27 cellular contexts compared by ENCODE assay signal in the genomic region with DNA sequence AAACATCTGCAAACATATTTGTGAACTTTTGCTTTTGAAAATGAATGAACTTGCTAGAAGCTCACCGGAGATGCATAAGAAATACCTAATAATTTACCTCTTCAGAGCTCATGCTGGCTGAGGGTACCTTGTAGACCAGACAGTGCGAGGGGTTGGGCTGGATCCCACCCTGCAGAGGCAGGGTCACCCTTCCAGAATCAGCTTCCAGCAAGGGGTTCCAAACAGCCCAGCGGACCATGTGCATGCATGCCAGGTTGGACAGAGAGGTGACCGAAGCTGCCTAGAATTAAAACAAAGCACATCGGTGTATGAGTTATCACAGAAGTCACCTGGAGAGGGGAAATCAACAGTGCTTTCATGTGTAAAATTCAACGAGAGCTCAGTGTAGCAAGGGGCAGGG.
"Had no signal": no experiment of that assay in that cellular context is flagged by ENCODE, and none has a peak within 500 bp of the region (broad histone marks: within the 10 kb centered on the region; RNA-seq: fewer than 3 reads in every experiment).

No MANE protein-coding gene starts in this region.

- H3K9me3 Mint-ChIP-seq: dendritic cell treated with granulocyte-macrophage colony-stimulating factor and Interleukin-4, amounts not matched to agents 40 ng/mL and 50 ng/mL, for 4 days; memory B cell; natural killer cell treated with Interleukin-12 subunit alpha and Interleukin-12 subunit beta and Interleukin-15 and Interleukin-18, amount 100 ng/mL, for 72 hours; neural crest cell; stimulated activated naive B cell treated with anti-CD40 and anti-IgM and Interleukin-4, amounts not matched to agents 10 μg/mL and 1 μg/mL and 100 μg/mL, for 72 hours; type B pancreatic cell had no signal

- H3K9me3 ChIP-seq: colonic mucosa, gastrocnemius medialis, mucosa of descending colon, neutrophil, psoas muscle, stomach, tibial artery, uterus had no signal

- H3K27me3 Mint-ChIP-seq: dendritic cell treated with granulocyte-macrophage colony-stimulating factor and Interleukin-4, amounts not matched to agents 40 ng/mL and 50 ng/mL, for 4 days; memory B cell; naive B cell; natural killer cell treated with Interleukin-12 subunit alpha and Interleukin-12 subunit beta and Interleukin-15 and Interleukin-18, amount 100 ng/mL, for 72 hours; stimulated activated naive B cell treated with anti-CD40 and anti-IgM and Interleukin-4, amounts not matched to agents 10 μg/mL and 1 μg/mL and 100 μg/mL, for 72 hours; type B pancreatic cell had no signal

- H3K79me2 ChIP-seq: parathyroid adenoma had no signal

- H2AFZ ChIP-seq: parathyroid adenoma had no signal

- H3K4me3 Mint-ChIP-seq: dendritic cell treated with granulocyte-macrophage colony-stimulating factor and Interleukin-4, amounts not matched to agents 40 ng/mL and 50 ng/mL, for 4 days; endodermal cell; memory B cell; mesothelial cell of epicardium; naive B cell; natural killer cell treated with Interleukin-12 subunit alpha and Interleukin-12 subunit beta and Interleukin-15 and Interleukin-18, amount 100 ng/mL, for 72 hours; neural crest cell; stimulated activated naive B cell treated with anti-CD40 and anti-IgM and Interleukin-4, amounts not matched to agents 10 μg/mL and 1 μg/mL and 100 μg/mL, for 72 hours; type B pancreatic cell had no signal

- H3K27me3 ChIP-seq: colonic mucosa, gastrocnemius medialis, neutrophil, stomach, tibial artery, uterus had no signal

- H3K27ac ChIP-seq: colonic mucosa, epithelial cell of prostate, gastrocnemius medialis, neutrophil, parathyroid adenoma, psoas muscle, stomach, tibial artery, uterus had no signal

- H3K36me3 ChIP-seq: colonic mucosa, gastrocnemius medialis, uterus had no signal

- H3K4me1 Mint-ChIP-seq: endodermal cell; memory B cell; mesothelial cell of epicardium; stimulated activated naive B cell treated with anti-CD40 and anti-IgM and Interleukin-4, amounts not matched to agents 10 μg/mL and 1 μg/mL and 100 μg/mL, for 72 hours had no signal

- H3K27ac Mint-ChIP-seq: dendritic cell treated with granulocyte-macrophage colony-stimulating factor and Interleukin-4, amounts not matched to agents 40 ng/mL and 50 ng/mL, for 4 days; endodermal cell; memory B cell; mesothelial cell of epicardium; naive B cell; natural killer cell treated with Interleukin-12 subunit alpha and Interleukin-12 subunit beta and Interleukin-15 and Interleukin-18, amount 100 ng/mL, for 72 hours; stimulated activated naive B cell treated with anti-CD40 and anti-IgM and Interleukin-4, amounts not matched to agents 10 μg/mL and 1 μg/mL and 100 μg/mL, for 72 hours; type B pancreatic cell had no signal

- H3K4me3 ChIP-seq: colonic mucosa, gastrocnemius medialis, lung, mucosa of descending colon, psoas muscle, skin epidermis, stomach, tibial artery, uterus had no signal

- ATAC-seq: esophagus mucosa; gastrocnemius medialis; mucosa of descending colon; natural killer cell treated with Interleukin-12 subunit alpha and Interleukin-12 subunit beta and Interleukin-15 and Interleukin-18, amount 100 ng/mL, for 72 hours; psoas muscle; right cardiac atrium; stimulated activated naive B cell treated with anti-CD40 and anti-IgM and Interleukin-4, amounts not matched to agents 10 μg/mL and 1 μg/mL and 100 μg/mL, for 72 hours had no signal

- H3K4me1 ChIP-seq: colonic mucosa, gastrocnemius medialis, parathyroid adenoma, psoas muscle, stomach, uterus had no signal

- DNase-seq: colonic mucosa; effector CD8-positive, alpha-beta T cell; endodermal cell; gastrocnemius medialis; kidney; mucosa of descending colon; naive B cell; psoas muscle; right cardiac atrium; stimulated activated CD4-positive, alpha-beta T cell treated with anti-CD3 and anti-CD28 coated beads, Interleukin-15, amount 100 ng/mL, for 24 hours; stimulated activated CD4-positive, alpha-beta T cell treated with anti-CD3 and anti-CD28 coated beads, Interleukin-2, amount 100 ng/mL, for 48 hours; stimulated activated naive B cell treated with anti-CD40 and anti-IgM and Interleukin-4, amounts not matched to agents 10 μg/mL and 1 μg/mL and 100 μg/mL, for 72 hours; stomach; uterus had no signal
